In the genomic region with DNA sequence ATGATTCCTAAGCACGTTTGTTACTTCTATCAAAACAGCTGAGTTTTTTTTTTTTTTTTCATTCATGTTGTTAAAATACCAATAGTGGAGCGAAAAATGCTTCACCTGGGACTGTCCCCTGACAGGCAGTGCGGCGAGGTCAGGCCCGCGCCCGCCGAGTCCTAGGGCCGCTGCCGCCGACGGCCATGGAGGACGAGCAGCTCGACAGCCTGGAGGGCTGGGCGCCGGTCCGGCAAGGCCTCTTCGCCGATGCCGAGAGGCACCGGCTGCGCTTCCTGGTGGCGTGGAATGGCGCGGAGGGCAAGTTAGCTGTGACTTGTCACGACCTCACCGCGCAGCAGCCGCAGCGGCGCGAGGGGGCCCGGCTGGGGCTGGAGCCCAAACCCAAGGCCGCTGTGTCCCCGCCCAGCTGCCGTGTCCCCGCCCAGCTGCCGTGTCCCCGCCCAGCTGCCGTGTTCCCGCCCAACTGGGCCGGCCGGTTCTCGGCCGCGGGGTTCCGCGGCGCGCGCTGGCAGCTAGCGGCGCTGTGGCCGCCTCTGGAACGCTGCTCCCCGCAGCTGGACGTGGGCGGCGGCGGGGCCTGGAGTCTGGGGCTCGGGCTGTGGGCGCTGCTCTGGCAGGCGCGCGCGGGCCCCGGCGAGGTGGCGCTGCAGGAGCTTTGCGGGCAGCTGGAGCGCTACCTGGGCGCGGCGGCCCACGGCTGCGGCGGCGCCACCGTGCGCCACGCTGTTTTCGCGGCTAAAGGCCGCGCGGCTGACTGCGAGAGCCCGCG, we compare ENCODE assay signal across 8 cellular contexts. TPM values are rescaled to one million over a fixed set of nuclear protein-coding genes. Genes with fewer than 3 reads are reported as not detected.
DNase-seq lines count a peak whose midpoint lies in the region; ATAC-seq and TF ChIP-seq lines count a peak whose summit lies in the region.
"Not testable (repeated sequence)": the region's sequence is repeated elsewhere in the genome, so short reads cannot be mapped to it uniquely, and the experiment has no call there.

No MANE protein-coding gene starts in this region.

- H3K4me1 ChIP-seq in CD4-positive, alpha-beta memory T cell (ENCODE audit: insufficient read depth, low read length); ovary (ENCODE audit: insufficient read depth): not testable (repeated sequence)

- H3K27ac ChIP-seq in CD4-positive, alpha-beta memory T cell (ENCODE audit: low read depth, low read length): not testable (repeated sequence)
- H3K27ac ChIP-seq in ovary: peak overlapping the region; percentile 76 to 77

- TF ChIP-seq EP300 in ovary (IDR thresholded peaks at IDR 0.05): not testable (repeated sequence)

- CTCF ChIA-PET in CD4-positive, alpha-beta memory T cell (lab: Charles Lee; ENCODE audit: partially characterized antibody): not testable (repeated sequence)

- peak; percentile 43 to 74 (median 63) for DNase-seq in CD4-positive, alpha-beta memory T cell
- DNase-seq in T-helper 1 cell (peak in 4 of 5 donors; percentile 31 to 62 (median 40)), head of caudate nucleus (peak in 41 of 42 donors; percentile 13 to 90 (median 56)), ovary (peak; percentile 22 to 65 (median 57))
- DNase-seq in activated T-helper 2 cell treated with anti-CD3 and anti-CD28 coated beads, Interferon-gamma antibody, Interleukin-2, Interleukin-4, amounts not matched to agents 10 μg/mL and 5 μg/mL and 100 μg/mL, durations not matched to agents 14 hours and 24 hours and 36 hours (ENCODE audit: low spot score): peak; percentile 75
- peak; percentile 64 for DNase-seq in stimulated activated CD8-positive, alpha-beta memory T cell treated with anti-CD3 and anti-CD28 coated beads, Interleukin-4, amount 100 ng/mL, for 48 hours

- H3K4me1 Mint-ChIP-seq in CD4-positive, alpha-beta memory T cell; activated T-helper 2 cell treated with anti-CD3 and anti-CD28 coated beads, Interferon-gamma antibody, Interleukin-2, Interleukin-4, amounts not matched to agents 10 μg/mL and 5 μg/mL and 100 μg/mL, durations not matched to agents 14 hours and 24 hours and 36 hours (ENCODE audit: low read depth): not testable (repeated sequence)

- H3K4me3 Mint-ChIP-seq in CD4-positive, alpha-beta memory T cell; activated T-helper 2 cell treated with anti-CD3 and anti-CD28 coated beads, Interferon-gamma antibody, Interleukin-2, Interleukin-4, amounts not matched to agents 10 μg/mL and 5 μg/mL and 100 μg/mL, durations not matched to agents 14 hours and 24 hours and 36 hours (ENCODE audit: low read depth): not testable (repeated sequence)

- not testable (repeated sequence) for TF ChIP-seq CTCF in ovary (IDR thresholded peaks at IDR 0.05)

- ATAC-seq in GM21381 (IDR thresholded peaks at IDR 0.05; ENCODE audit: unreplicated experiment) (peak; percentile 89), HG03064 (IDR thresholded peaks at IDR 0.05; ENCODE audit: low read depth, unreplicated experiment) (peak; percentile 90)

- intact Hi-C loops in CD4-positive, alpha-beta memory T cell (cut with micrococcal nuclease); activated T-helper 2 cell treated with anti-CD3 and anti-CD28 coated beads, Interferon-gamma antibody, Interleukin-2, Interleukin-4, amounts not matched to agents 10 μg/mL and 5 μg/mL and 100 μg/mL, durations not matched to agents 14 hours and 24 hours and 36 hours (cut with micrococcal nuclease); head of caudate nucleus (cut with DNase I); ovary (cut with DNase I): not testable (repeated sequence)

- not testable (repeated sequence) for TF ChIP-seq POLR2A in ovary (IDR thresholded peaks at IDR 0.05)

- not testable (repeated sequence) for H3K9me3 ChIP-seq in CD4-positive, alpha-beta memory T cell (ENCODE audit: control insufficient read depth in 1 of 2, low read length in 2 of 2); ovary

- not testable (repeated sequence) for H3K4me3 ChIP-seq in CD4-positive, alpha-beta memory T cell (ENCODE audit: low read length in 2 of 2)
- peak overlapping the region; percentile 42 for H3K4me3 ChIP-seq in ovary

- POLR2A ChIA-PET in CD4-positive, alpha-beta memory T cell (lab: Charles Lee; ENCODE audit: partially characterized antibody): not testable (repeated sequence)

- not testable (repeated sequence) for H3K9me3 Mint-ChIP-seq in CD4-positive, alpha-beta memory T cell; activated T-helper 2 cell treated with anti-CD3 and anti-CD28 coated beads, Interferon-gamma antibody, Interleukin-2, Interleukin-4, amounts not matched to agents 10 μg/mL and 5 μg/mL and 100 μg/mL, durations not matched to agents 14 hours and 24 hours and 36 hours

- H3K36me3 ChIP-seq in CD4-positive, alpha-beta memory T cell (ENCODE audit: insufficient read depth, low read length); ovary: not testable (repeated sequence)

- not testable (repeated sequence) for H3K27me3 ChIP-seq in CD4-positive, alpha-beta memory T cell (ENCODE audit: insufficient read depth, low read length); ovary

- H3K27ac Mint-ChIP-seq in CD4-positive, alpha-beta memory T cell; activated T-helper 2 cell treated with anti-CD3 and anti-CD28 coated beads, Interferon-gamma antibody, Interleukin-2, Interleukin-4, amounts not matched to agents 10 μg/mL and 5 μg/mL and 100 μg/mL, durations not matched to agents 14 hours and 24 hours and 36 hours: not testable (repeated sequence)

- H3K27me3 Mint-ChIP-seq in CD4-positive, alpha-beta memory T cell; activated T-helper 2 cell treated with anti-CD3 and anti-CD28 coated beads, Interferon-gamma antibody, Interleukin-2, Interleukin-4, amounts not matched to agents 10 μg/mL and 5 μg/mL and 100 μg/mL, durations not matched to agents 14 hours and 24 hours and 36 hours (ENCODE audit: low read depth): not testable (repeated sequence)

- H3K36me3 Mint-ChIP-seq in CD4-positive, alpha-beta memory T cell; activated T-helper 2 cell treated with anti-CD3 and anti-CD28 coated beads, Interferon-gamma antibody, Interleukin-2, Interleukin-4, amounts not matched to agents 10 μg/mL and 5 μg/mL and 100 μg/mL, durations not matched to agents 14 hours and 24 hours and 36 hours (ENCODE audit: low read depth): not testable (repeated sequence)

- WGBS in ovary, 3 donors: 0% methylated on average over 4 to 26 of the region's 89 CpGs; no CpG with 5 or more reads in 1 of the 3 donors

RNA-seq across cellular contexts. Expression of gene GOLGA8R, which starts 56.7 kb away (rescaled TPM):
- 1 to 10 TPM; 4.2 to 4.6 TPM for total RNA-seq in CD4-positive, alpha-beta memory T cell
- polyA plus RNA-seq in CD4-positive, alpha-beta memory T cell: under 1 TPM in 1 of 2 donors, not detected in 1; 0.06 TPM
- total RNA-seq in activated T-helper 2 cell treated with anti-CD3 and anti-CD28 coated beads, Interferon-gamma antibody, Interleukin-2, Interleukin-4, amounts not matched to agents 10 μg/mL and 5 μg/mL and 100 μg/mL, durations not matched to agents 14 hours and 24 hours and 36 hours: 2.9 and 3.0 TPM in 2 replicates
- total RNA-seq in ovary: 1 to 10 TPM; 3.0 to 7.8 (median 5.1) TPM
- 1 to 10 TPM; 2.1 to 2.6 TPM for polyA plus RNA-seq in ovary
